In genomic region chr5:33795532-33795931, GRCh38 we compare ENCODE assay signal across 16 cellular contexts.
A peak's percentile ranks its signal among the peaks of the same experiment; 100 is the strongest.
DNase-seq lines count a peak whose midpoint lies in the region; ATAC-seq and TF ChIP-seq lines count a peak whose summit lies in the region.
"Had no signal": no experiment of that assay in that cellular context is flagged by ENCODE, and none has a peak within 500 bp of the region (broad histone marks: within the 10 kb centered on the region; RNA-seq: fewer than 3 reads in every experiment).

No MANE protein-coding gene starts in this region.

- H4K8ac ChIP-seq in IMR-90 (ENCODE audit: low read depth in 2 of 2, low read length in 2 of 2) = no peak overlapping the region

- H3K14ac ChIP-seq in IMR-90 (replicated peaks; ENCODE audit: low read depth, low read length) = no peak overlapping the region

- H2BK5ac ChIP-seq in IMR-90 (ENCODE audit: low read depth, low read length, poor library complexity, severe bottlenecking) = no peak overlapping the region

- peaks cover 7% of the 10 kb centered on the region for H3K9me1 ChIP-seq in IMR-90 (ENCODE audit: insufficient read depth, low read length)

- no peak overlapping the region for H3K9ac ChIP-seq in IMR-90 (ENCODE audit: low read depth, low read length)

- intact Hi-C loops in IMR-90 (cut with micrococcal nuclease) = no loop called here

- H3K27ac ChIP-seq in IMR-90 (ENCODE audit: insufficient read depth, low read length) = no peak overlapping the region
- H3K27ac ChIP-seq in skin epidermis = peak overlapping the region in 17 of 21 experiments; percentile 0 to 85 (median 43)

- H3K27me3 ChIP-seq in IMR-90 (ENCODE audit: control insufficient read depth, insufficient read depth, low read length) = no peaks in the 10 kb centered on the region

- no CpG with 5 or more reads among the region's 6 CpGs for WGBS in IMR-90 (ENCODE audit: extremely low coverage in 2 of 2, insufficient read length in 1 of 2), 2 experiments

- H2BK120ac ChIP-seq in IMR-90 (ENCODE audit: low read depth, low read length) = no peak overlapping the region; the same call in 1 of the 2 replicates

- H3K23ac ChIP-seq in IMR-90 (ENCODE audit: low read depth, low read length) = no peak overlapping the region

- H4K20me1 ChIP-seq in IMR-90 (ENCODE audit: insufficient read depth, low read length) = peaks cover 3% of the 10 kb centered on the region; the same call in 1 of the 2 replicates

- ATAC-seq in IMR-90 (ENCODE audit: low read depth) (no peak), HG03354 (IDR thresholded peaks at IDR 0.05; ENCODE audit: poor library complexity, severe bottlenecking, unreplicated experiment) (no peak), GM18498 (IDR thresholded peaks at IDR 0.05; ENCODE audit: unreplicated experiment) (no peak)

- peaks cover 7 to 42% of the 10 kb centered on the region in 2 experiments for H3K79me1 ChIP-seq in IMR-90 (ENCODE audit: low read depth in 1 of 2, low read length in 2 of 2)

- POLR2A ChIA-PET in IMR-90 (lab: Charles Lee; ENCODE audit: unreplicated experiment) = no interaction called here

- no peak overlapping the region for H3K56ac ChIP-seq in IMR-90 (ENCODE audit: extremely low read depth, insufficient read depth, low read length)

- no TSS peak for BruUV-seq in IMR-90 (replicated peaks; lab: Mats Ljungman, UMichigan)

- H2AK5ac ChIP-seq in IMR-90 (ENCODE audit: low read depth, low read length) = peak overlapping the region; percentile 73

- no peak for TF ChIP-seq POLR2A in IMR-90 (IDR thresholded peaks at IDR 0.05; ENCODE audit: low read depth, low read length)

- no peak overlapping the region for H2AK9ac ChIP-seq in IMR-90 (replicated peaks; ENCODE audit: low read depth, low read length, poor library complexity)

- H3K36me3 ChIP-seq in IMR-90 (ENCODE audit: control insufficient read depth, insufficient read depth, low read length) = no peaks in the 10 kb centered on the region
- H3K36me3 ChIP-seq: HAP-1 had no signal

- no peak overlapping the region for H4K91ac ChIP-seq in IMR-90 (ENCODE audit: insufficient read depth, low read depth, low read length)

- CTCF ChIA-PET in IMR-90 (lab: Yijun Ruan, JAX) = interaction anchor here (1.5 kb wide), 1 partner anchor 27 kb away, joined by 3 read pairs; no protein-coding TSS in a partner anchor

- no peak for TF ChIP-seq CTCF in IMR-90 (conservative IDR thresholded peaks at IDR 0.05; ENCODE audit: low read depth, low read length)

- no peak overlapping the region for H2BK20ac ChIP-seq in IMR-90 (ENCODE audit: low read depth, low read length)

- no peak overlapping the region for H3K4me3 ChIP-seq in IMR-90 (ENCODE audit: insufficient read depth, low read depth, low read length)
- H3K4me3 ChIP-seq in skin epidermis = no peak overlapping the region
- H3K4me3 ChIP-seq: HAP-1 had no signal

- DNase-seq in EL = peak; percentile 23
- no peak for DNase-seq in IMR-90
- DNase-seq in ecto neural progenitor cell (ENCODE audit: low spot score) = peak; percentile 46
- no peak for DNase-seq in NCI-H1105 treated with DMSO at 0.1 percent for 48 hours (lab: John Stamatoyannopoulos, UW)
- DNase-seq: DMS53, KG1, NCI-H1105, NCI-H1694, NCI-H2081 treated with DMSO at 0.1 percent for 48 hours, NCI-H446, NCI-H526, Right ventricle myocardium superior had no signal

- TF ChIP-seq RAD21 in IMR-90 (IDR thresholded peaks at IDR 0.05; ENCODE audit: low read length) = no peak

- no peak overlapping the region for H3K4ac ChIP-seq in IMR-90 (ENCODE audit: low read depth, low read length)

- H3K4me1 ChIP-seq in IMR-90 (ENCODE audit: control insufficient read depth, insufficient read depth, low read length) = peaks cover 5% of the 10 kb centered on the region
- H3K4me1 ChIP-seq: HAP-1 had no signal

- H3K9me3 ChIP-seq in IMR-90 (ENCODE audit: control insufficient read depth, insufficient read depth, low read length) = no peaks in the 10 kb centered on the region
- H3K9me3 ChIP-seq: HAP-1 had no signal

- dilution Hi-C loops in IMR-90 (cut with HindIII; ENCODE audit: low sequenced_read_pairs, unreplicated experiment) = no loop called here

- no peak overlapping the region for H2AFZ ChIP-seq in IMR-90 (replicated peaks; ENCODE audit: low read length, poor library complexity)

- H3K4me2 ChIP-seq in IMR-90 (ENCODE audit: low read depth, low read length) = no peak overlapping the region

- in situ Hi-C loops in IMR-90 (cut with MboI; ENCODE audit: low sequenced_read_pairs) = no loop called here

- no peak overlapping the region for H2BK15ac ChIP-seq in IMR-90 (ENCODE audit: low read depth, low read length)

- H4K5ac ChIP-seq in IMR-90 (ENCODE audit: low read depth, low read length) = no peak overlapping the region

- H3K18ac ChIP-seq in IMR-90 (ENCODE audit: low read depth, low read length) = no peak overlapping the region

TF ChIP-seq in IMR-90, 13 proteins besides CTCF, POLR2A, EP300 and RAD21:
- TF ChIP-seq RFX5 (IDR thresholded peaks at IDR 0.05; ENCODE audit: low read depth, low read length) (no peak), CHD1 (IDR thresholded peaks at IDR 0.05; ENCODE audit: low read depth, low read length) (no peak), SMC3 (IDR thresholded peaks at IDR 0.05; ENCODE audit: low read depth, low read length) (no peak), BHLHE40 (IDR thresholded peaks at IDR 0.05; ENCODE audit: low read depth, low read length) (no peak), MAFK (IDR thresholded peaks at IDR 0.05; ENCODE audit: low read depth, low read length) (no peak), RCOR1 (IDR thresholded peaks at IDR 0.05; ENCODE audit: insufficient replicate concordance, low read length) (no peak), NFE2L2 (IDR thresholded peaks at IDR 0.05; ENCODE audit: low read depth, low read length) (no peak), CEBPB (IDR thresholded peaks at IDR 0.05; ENCODE audit: low read depth, low read length) (no peak), MAZ (IDR thresholded peaks at IDR 0.05; ENCODE audit: borderline replicate concordance, low read depth, low read length) (no peak), FOS (IDR thresholded peaks at IDR 0.05; ENCODE audit: low read depth, low read length) (no peak), USF2 (IDR thresholded peaks at IDR 0.05; ENCODE audit: low read depth, low read length) (no peak), MXI1 (IDR thresholded peaks at IDR 0.05; ENCODE audit: borderline replicate concordance, low read depth, low read length) (no peak)

Comparison
In these comparisons a context has a peak if more than half of its experiments do, and no peak if none do; other contexts are left out.
1. DNase-seq: peak in EL (single experiment) and ecto neural progenitor cell (single experiment); none in IMR-90 (single experiment) and NCI-H1105 treated with DMSO at 0.1 percent for 48 hours (single experiment).